In genomic region chr6:31620586-31621319, GRCh38 we compare ENCODE assay signal across 8 cellular contexts. TPM values are rescaled to one million over a fixed set of nuclear protein-coding genes. Genes with fewer than 3 reads are reported as not detected.
DNase-seq lines count a peak whose midpoint lies in the region; ATAC-seq, FAIRE-seq and TF ChIP-seq lines count a peak whose summit lies in the region.

PRRC2A (plus strand) TSS chr6:31620715; CDS start chr6:31622790, 2,075 bp downstream.

- H3K18ac ChIP-seq in H1 (ENCODE audit: extremely low read depth, low read length), result peak within 1 kb of the TSS; percentile 98

- peaks cover 26 to 39% (median 29%) of the 10 kb centered on the region in 4 experiments for H3K36me3 ChIP-seq in H1 (ENCODE audit: control insufficient read depth in 2 of 4, insufficient read depth in 4 of 4, low read length in 3 of 4)

- peaks cover under 1 to 9% (median 3%) of the 10 kb centered on the region in 4 experiments; a peak in 5 of 7 replicates for H3K4me1 ChIP-seq in H1 (replicated peaks in 1 of 4; ENCODE audit: control insufficient read depth in 3 of 4, insufficient read depth in 4 of 4, low read length in 3 of 4)

- H2BK12ac ChIP-seq in H1 (ENCODE audit: low read depth, low read length), result peak within 1 kb of the TSS; percentile 56; the same call in 1 of the 2 replicates

- H4K8ac ChIP-seq in H1 (ENCODE audit: extremely low read depth, insufficient read depth, low read length), result peak within 1 kb of the TSS; percentile 99; the same call in 1 of the 2 replicates

- H3K27ac ChIP-seq in H1 (ENCODE audit: low read depth, low read length), result peak within 1 kb of the TSS; percentile 99

- H3K23ac ChIP-seq in H1 (ENCODE audit: insufficient read length), result peak within 1 kb of the TSS; percentile 19

- no peak within 1 kb of the TSS for H2BK20ac ChIP-seq in H1 (ENCODE audit: low read length)

- peak; percentile 2 to 33; a peak in 2 of 3 replicates for TF ChIP-seq EP300 in H1 (IDR thresholded peaks at IDR 0.05; ENCODE audit: borderline replicate concordance in 1 of 2, low read depth in 2 of 2, low read length in 2 of 2)

- peak within 1 kb of the TSS; percentile 83 for H3K56ac ChIP-seq in H1 (replicated peaks; ENCODE audit: insufficient read length, low read depth, low read length)

- no peaks in the 10 kb centered on the region for H3K27me3 ChIP-seq in H1 (replicated peaks in 1 of 4; ENCODE audit: control insufficient read depth in 3 of 4, extremely low read depth in 1 of 4, insufficient read depth in 3 of 4, low read length in 3 of 4)

- peak within 1 kb of the TSS; percentile 73 for H3K14ac ChIP-seq in H1 (ENCODE audit: insufficient read length)

- peaks cover 11% of the 10 kb centered on the region; the same call in 1 of the 2 replicates for H3K79me1 ChIP-seq in H1 (ENCODE audit: low read depth, low read length)

- 3% methylated on average over 21 of the region's 67 CpGs; no CpG with 5 or more reads in 1 of the 2 experiments for WGBS in H1 (ENCODE audit: extremely low coverage in 1 of 2, insufficient coverage in 1 of 2, insufficient read length in 1 of 2, insufficient replicate concordance in 2 of 2, low coverage in 1 of 2, low lambda C conversion rate in 2 of 2, missing lambda C conversion rate in 1 of 2), 2 experiments

- TF ChIP-seq CTCF in AG09309 (IDR thresholded peaks at IDR 0.05; ENCODE audit: control insufficient read depth, insufficient read depth, low read depth, low read length, missing control alignments) (no peak), H1 (IDR thresholded peaks at IDR 0.05; ENCODE audit: control extremely low read depth in 1 of 3, insufficient read depth in 1 of 3, low read depth in 1 of 3, low read length in 3 of 3) (no peak; a peak in 1 of 4 replicates)

- intact Hi-C loops in activated CD4-positive, alpha-beta T cell treated with anti-CD3 and anti-CD28 coated beads, Interleukin-2, amount 10 ng/mL, durations not matched to agents 24 days and 14 days (cut with micrococcal nuclease), result loop anchor here (1.0 to 2.0 kb wide), 8 partner anchors 32 to 423 kb away; partner anchors contain the start of genes BAG6, DDX39B and NFKBIL1

- peak within 1 kb of the TSS; percentile 93 to 99 (median 96) for H3K9ac ChIP-seq in H1 (replicated peaks in 1 of 4; ENCODE audit: extremely low read depth in 1 of 4, low read depth in 3 of 4, low read length in 3 of 4)

- H3K23me2 ChIP-seq in H1 (ENCODE audit: low read depth, low read length), result peaks cover 8% of the 10 kb centered on the region; the same call in 1 of the 2 replicates

- peak within 1 kb of the TSS; percentile 61; the same call in 1 of the 2 replicates for H2AK5ac ChIP-seq in H1 (ENCODE audit: low read depth, low read length)

- no peaks in the 10 kb centered on the region for H3K27me3 Mint-ChIP-seq in activated CD4-positive, alpha-beta T cell treated with anti-CD3 and anti-CD28 coated beads, Interleukin-2, amount 10 ng/mL, durations not matched to agents 24 days and 14 days

- POLR2A ChIA-PET in H1 (lab: Charles Lee; ENCODE audit: partially characterized antibody), result interaction anchor here (0.6 to 34.9 kb wide), 16 partner anchors 9 to 423 kb away, joined by 3 to 883 read pairs (median 6); partner anchors contain the start of genes APOM, ATP6V1G2, BAG6 and C6orf47

- no peaks in the 10 kb centered on the region for H3K9me3 ChIP-seq in H1 (ENCODE audit: insufficient read depth in 2 of 2, low read depth in 1 of 2, low read length in 1 of 2)

- TF ChIP-seq POLR2A in H1 (IDR thresholded peaks at IDR 0.05; ENCODE audit: control extremely low read depth in 1 of 2, low read depth in 2 of 2, low read length in 2 of 2), result peak; percentile 75 to 83

- peak within 1 kb of the TSS; percentile 36 for H2BK120ac ChIP-seq in H1 (replicated peaks; ENCODE audit: low read depth, low read length)

- no peak for TF ChIP-seq RAD21 in H1 (IDR thresholded peaks at IDR 0.05 in 1 of 2, conservative IDR thresholded peaks at IDR 0.05 in 1 of 2; ENCODE audit: low read depth in 2 of 2, low read length in 2 of 2)

- H3K4me1 Mint-ChIP-seq in activated CD4-positive, alpha-beta T cell treated with anti-CD3 and anti-CD28 coated beads, Interleukin-2, amount 10 ng/mL, durations not matched to agents 24 days and 14 days, result peaks cover 39% of the 10 kb centered on the region
- H3K4me1 Mint-ChIP-seq in stimulated activated effector memory CD8-positive, alpha-beta T cell treated with anti-CD3 and anti-CD28 coated beads, Interleukin-12 subunit alpha, Interleukin-12 subunit beta, amount 100 ng/mL, for 72 hours, result peaks cover 22% of the 10 kb centered on the region

- H3K4me3 ChIP-seq in AG09309 (ENCODE audit: control insufficient read depth, low read depth, low read length), result peak within 1 kb of the TSS; percentile 74
- peak within 1 kb of the TSS; percentile 88 to 98 (median 98) for H3K4me3 ChIP-seq in H1 (ENCODE audit: extremely low read depth in 1 of 4, insufficient read depth in 2 of 4, low read depth in 3 of 4, low read length in 4 of 4)

- CTCF ChIA-PET in H1 (lab: Charles Lee; ENCODE audit: partially characterized antibody), result interaction anchor here (1.0 to 2.3 kb wide), 4 partner anchors 14 to 73 kb away, joined by 3 to 9 read pairs (median 5); partner anchors contain the start of gene NFKBIL1

- peak within 1 kb of the TSS; percentile 65 for H3K4ac ChIP-seq in H1 (replicated peaks; ENCODE audit: insufficient read length, low read depth, low read length)

- peaks cover 4 to 14% of the 10 kb centered on the region in 2 experiments for H4K20me1 ChIP-seq in H1 (replicated peaks in 1 of 2; ENCODE audit: control insufficient read depth in 1 of 2, insufficient read depth in 2 of 2, low read length in 2 of 2)

- peak within 1 kb of the TSS; percentile 48; the same call in 1 of the 2 replicates for H2BK15ac ChIP-seq in H1 (ENCODE audit: low read length)

- H3K27ac Mint-ChIP-seq in activated CD4-positive, alpha-beta T cell treated with anti-CD3 and anti-CD28 coated beads, Interleukin-2, amount 10 ng/mL, durations not matched to agents 24 days and 14 days, result peak within 1 kb of the TSS; percentile 95
- H3K27ac Mint-ChIP-seq in stimulated activated effector memory CD8-positive, alpha-beta T cell treated with anti-CD3 and anti-CD28 coated beads, Interleukin-12 subunit alpha, Interleukin-12 subunit beta, amount 100 ng/mL, for 72 hours, result peak within 1 kb of the TSS; percentile 96

- H3K4me2 ChIP-seq in H1 (ENCODE audit: insufficient read depth in 1 of 2, low read depth in 2 of 2, low read length in 2 of 2), result peak within 1 kb of the TSS; percentile 84 to 93

- H2AFZ ChIP-seq in H1 (ENCODE audit: low read length), result no peak within 1 kb of the TSS; the same call in 1 of the 2 replicates

- H3K36me3 Mint-ChIP-seq in activated CD4-positive, alpha-beta T cell treated with anti-CD3 and anti-CD28 coated beads, Interleukin-2, amount 10 ng/mL, durations not matched to agents 24 days and 14 days (ENCODE audit: low read depth), result peaks cover 60% of the 10 kb centered on the region
- H3K36me3 Mint-ChIP-seq in stimulated activated effector memory CD8-positive, alpha-beta T cell treated with anti-CD3 and anti-CD28 coated beads, Interleukin-12 subunit alpha, Interleukin-12 subunit beta, amount 100 ng/mL, for 72 hours, result peaks cover 61% of the 10 kb centered on the region

- ATAC-seq in GM18868 (IDR thresholded peaks at IDR 0.05; ENCODE audit: unreplicated experiment), result peak; percentile 31
- peak; percentile 34 for ATAC-seq in HG03066 (IDR thresholded peaks at IDR 0.05; ENCODE audit: low read depth, unreplicated experiment)
- ATAC-seq in stimulated activated effector memory CD8-positive, alpha-beta T cell treated with anti-CD3 and anti-CD28 coated beads, Interleukin-12 subunit alpha, Interleukin-12 subunit beta, amount 100 ng/mL, for 72 hours, result peak; percentile 75

- peak within 1 kb of the TSS; percentile 96 for H2BK5ac ChIP-seq in H1 (ENCODE audit: low read depth, low read length)

- H4K5ac ChIP-seq in H1 (ENCODE audit: insufficient read length, low read depth, low read length), result peak within 1 kb of the TSS; percentile 92

- H3K79me2 ChIP-seq in H1 (ENCODE audit: control insufficient read depth in 1 of 2, insufficient read depth in 2 of 2, low read length in 2 of 2), result peaks cover 24 to 43% of the 10 kb centered on the region in 2 experiments

- H3K4me3 Mint-ChIP-seq in activated CD4-positive, alpha-beta T cell treated with anti-CD3 and anti-CD28 coated beads, Interleukin-2, amount 10 ng/mL, durations not matched to agents 24 days and 14 days, result peak within 1 kb of the TSS; percentile 90
- peak within 1 kb of the TSS; percentile 82 for H3K4me3 Mint-ChIP-seq in stimulated activated effector memory CD8-positive, alpha-beta T cell treated with anti-CD3 and anti-CD28 coated beads, Interleukin-12 subunit alpha, Interleukin-12 subunit beta, amount 100 ng/mL, for 72 hours

- no peaks in the 10 kb centered on the region for H3K9me3 Mint-ChIP-seq in activated CD4-positive, alpha-beta T cell treated with anti-CD3 and anti-CD28 coated beads, Interleukin-2, amount 10 ng/mL, durations not matched to agents 24 days and 14 days
- H3K9me3 Mint-ChIP-seq in stimulated activated effector memory CD8-positive, alpha-beta T cell treated with anti-CD3 and anti-CD28 coated beads, Interleukin-12 subunit alpha, Interleukin-12 subunit beta, amount 100 ng/mL, for 72 hours, result no peaks in the 10 kb centered on the region

- FAIRE-seq in H1 (lab: Jason Lieb, UNC), result no peak

- no peak for DNase-seq in AG09309 (ENCODE audit: low read depth)
- peak; percentile 86 for DNase-seq in NCI-H2171 treated with DMSO at 0.1 percent for 48 hours (lab: John Stamatoyannopoulos, UW)
- peak; percentile 93 for DNase-seq in activated CD4-positive, alpha-beta T cell treated with anti-CD3 and anti-CD28 coated beads, Interleukin-2, amount 10 ng/mL, durations not matched to agents 24 days and 14 days
- DNase-seq in H1 (ENCODE audit: low read depth in 1 of 2, low spot score in 2 of 2), result peak; percentile 43 to 90
- peak; percentile 26 for DNase-seq in middle frontal gyrus (ENCODE audit: extremely low spot score, low spot score)
- peak; percentile 84 to 97 for DNase-seq in stimulated activated effector memory CD8-positive, alpha-beta T cell treated with anti-CD3 and anti-CD28 coated beads, Interleukin-12 subunit alpha, Interleukin-12 subunit beta, amount 100 ng/mL, for 72 hours (ENCODE audit: low spot score in 2 of 2)

- peak within 1 kb of the TSS; percentile 75 for H4K91ac ChIP-seq in H1 (replicated peaks; ENCODE audit: insufficient read length, low read length)

TF ChIP-seq in H1, 55 proteins besides CTCF, POLR2A, EP300 and RAD21 (continues in another document):
- peak; percentile 90 for TF ChIP-seq TAF7 (optimal IDR thresholded peaks at IDR 0.05; ENCODE audit: borderline replicate concordance, low read depth, low read length)

RNA-seq across cellular contexts. Expression of gene PRRC2A, which starts in this region (rescaled TPM):
- total RNA-seq in activated CD4-positive, alpha-beta T cell treated with anti-CD3 and anti-CD28 coated beads, Interleukin-2, amount 10 ng/mL, durations not matched to agents 24 days and 14 days, result 290 and 303 TPM in 2 replicates
- total RNA-seq in H1 (2021; fragmentation: NEBNext Ultra II Directional; extraction: Animal tissue kit (Norgen Biotek cat#: 25700)), result 300 and 303 TPM in 2 replicates
- polyA plus RNA-seq in H1 (2011; rRNA removed), result 118 and 203 TPM in 2 replicates
- 63.1 TPM for polyA plus RNA-seq in H1 (2011; cell fraction: cytosol; rRNA removed)
- 366 TPM for polyA plus RNA-seq in H1 (2011; cell fraction: nucleus; rRNA removed)
- 204 to 302 TPM (median 286 TPM) in 4 replicates for polyA plus RNA-seq in H1 (2012, experiment 1 of 2)
- 195 TPM for polyA plus RNA-seq in H1 (2012, experiment 2 of 2)
- 170 TPM for polyA plus RNA-seq in H1 (2013, experiment 1 of 2)
- 161 TPM for polyA plus RNA-seq in H1 (2013, experiment 2 of 2)
- 48.9 and 79.4 TPM in 2 replicates for polyA minus RNA-seq in H1 (2011; rRNA and poly(A)+ RNA removed)
- polyA minus RNA-seq in H1 (2011; cell fraction: cytosol; rRNA and poly(A)+ RNA removed), result 138 TPM
- 161 TPM for polyA minus RNA-seq in H1 (2011; cell fraction: nucleus; rRNA and poly(A)+ RNA removed)
